Comparison of ENCODE assay signal across 7 cellular contexts in genomic region chr7:152394214-152394613, GRCh38. TPM values are rescaled to one million over a fixed set of nuclear protein-coding genes. Genes with fewer than 3 reads are reported as not detected.
DNase-seq lines count a peak whose midpoint lies in the region; ATAC-seq and TF ChIP-seq lines count a peak whose summit lies in the region.
"Not testable (repeated sequence)": the region's sequence is repeated elsewhere in the genome, so short reads cannot be mapped to it uniquely, and the experiment has no call there.

No MANE protein-coding gene starts in this region.

- H2BK15ac ChIP-seq in mesendoderm (replicated peaks; ENCODE audit: low read depth), result not testable (repeated sequence)

- not testable (repeated sequence) for H3K27me3 Mint-ChIP-seq in activated T-helper 17 cell treated with anti-CD3 and anti-CD28 coated beads, Interleukin-2, amount 50 U/mL, for 72 hours; effector memory CD8-positive, alpha-beta T cell

- H3K23ac ChIP-seq in mesendoderm (ENCODE audit: low read length), result not testable (repeated sequence)

- H3K79me1 ChIP-seq in mesendoderm (ENCODE audit: low read length), result peaks cover 12% of the 10 kb centered on the region

- H3K9me3 ChIP-seq in heart right ventricle, gastrocnemius medialis: not testable (repeated sequence)

- H3K36me3 Mint-ChIP-seq in activated T-helper 17 cell treated with anti-CD3 and anti-CD28 coated beads, Interleukin-2, amount 50 U/mL, for 72 hours (ENCODE audit: low read depth), result not testable (repeated sequence)
- H3K36me3 Mint-ChIP-seq in effector memory CD8-positive, alpha-beta T cell (ENCODE audit: insufficient read depth), result peaks cover 18% of the 10 kb centered on the region

- H3K27me3 ChIP-seq in heart right ventricle; mesendoderm (ENCODE audit: insufficient read depth, low read length, poor library complexity); gastrocnemius medialis: not testable (repeated sequence)

- in situ Hi-C loops in G401 (cut with HindIII; ENCODE audit: low sequenced_read_pairs); gastrocnemius medialis (cut with MboI; ENCODE audit: low sequenced_read_pairs in 4 of 4): not testable (repeated sequence)

- H4K8ac ChIP-seq in mesendoderm (ENCODE audit: low read depth, low read length), result not testable (repeated sequence)

- not testable (repeated sequence) for H4K5ac ChIP-seq in mesendoderm (ENCODE audit: low read length)

- H3K4ac ChIP-seq in mesendoderm (ENCODE audit: low read depth, low read length), result not testable (repeated sequence)

- not testable (repeated sequence) for H3K9ac ChIP-seq in mesendoderm (ENCODE audit: low read length)

- H2BK5ac ChIP-seq in mesendoderm (ENCODE audit: low read length), result not testable (repeated sequence)

- H3K4me3 Mint-ChIP-seq in activated T-helper 17 cell treated with anti-CD3 and anti-CD28 coated beads, Interleukin-2, amount 50 U/mL, for 72 hours; effector memory CD8-positive, alpha-beta T cell: not testable (repeated sequence)

- not testable (repeated sequence) for H2BK120ac ChIP-seq in mesendoderm (ENCODE audit: low read depth, low read length)

- not testable (repeated sequence) for H3K4me3 ChIP-seq in heart right ventricle; mesendoderm (ENCODE audit: low read length); gastrocnemius medialis

- intact Hi-C loops in heart right ventricle (cut with DNase I); gastrocnemius medialis (cut with DNase I; ENCODE audit: low total_unique reads): not testable (repeated sequence)

- peaks cover 27% of the 10 kb centered on the region for H3K4me1 Mint-ChIP-seq in activated T-helper 17 cell treated with anti-CD3 and anti-CD28 coated beads, Interleukin-2, amount 50 U/mL, for 72 hours
- H3K4me1 Mint-ChIP-seq in effector memory CD8-positive, alpha-beta T cell (ENCODE audit: low read depth in 2 of 2), result peaks cover 46 to 59% of the 10 kb centered on the region in 2 donors

- not testable (repeated sequence) for H2AK5ac ChIP-seq in mesendoderm (ENCODE audit: low read length)

- WGBS in heart right ventricle, 2 donors, result 52 to 58% methylated on average over 3 of the region's 3 CpGs
- no CpG with 5 or more reads among the region's 3 CpGs for WGBS in mesendoderm (ENCODE audit: extremely low coverage, insufficient coverage, low lambda C conversion rate)

- H3K79me2 ChIP-seq in mesendoderm (ENCODE audit: control insufficient read depth, insufficient read depth, low read length), result peaks cover 28% of the 10 kb centered on the region

- H3K9me3 Mint-ChIP-seq in activated T-helper 17 cell treated with anti-CD3 and anti-CD28 coated beads, Interleukin-2, amount 50 U/mL, for 72 hours; effector memory CD8-positive, alpha-beta T cell: not testable (repeated sequence)

- not testable (repeated sequence) for H3K4me2 ChIP-seq in mesendoderm (ENCODE audit: low read length)

- TF ChIP-seq CTCF in heart right ventricle (IDR thresholded peaks at IDR 0.05), result peak in 7 of 9 donors; percentile 13 to 62 (median 49)
- TF ChIP-seq CTCF in gastrocnemius medialis (IDR thresholded peaks at IDR 0.05 in 4 of 5, conservative IDR thresholded peaks at IDR 0.05 in 1 of 5), result peak; percentile 38 to 60 (median 48)

- H3K27ac Mint-ChIP-seq in activated T-helper 17 cell treated with anti-CD3 and anti-CD28 coated beads, Interleukin-2, amount 50 U/mL, for 72 hours; effector memory CD8-positive, alpha-beta T cell: not testable (repeated sequence)

- H3K4me1 ChIP-seq in heart right ventricle (peaks cover 0 to 45% (median 18%) of the 10 kb centered on the region in 9 donors), gastrocnemius medialis (peaks cover 42 to 52% of the 10 kb centered on the region in 2 donors)
- H3K4me1 ChIP-seq in mesendoderm (ENCODE audit: control insufficient read depth, low read depth, low read length), result not testable (repeated sequence)

- peak; percentile 35 for DNase-seq in G401 (ENCODE audit: low spot score)
- DNase-seq in NCI-H226, result peak; percentile 23
- not testable (repeated sequence) for DNase-seq in effector memory CD8-positive, alpha-beta T cell; heart right ventricle; gastrocnemius medialis
- peak; percentile 72 for DNase-seq in mesendoderm

- not testable (repeated sequence) for H3K18ac ChIP-seq in mesendoderm (ENCODE audit: low read length)

- TF ChIP-seq POLR2A in gastrocnemius medialis (IDR thresholded peaks at IDR 0.05), result not testable (repeated sequence)

- not testable (repeated sequence) for H3K56ac ChIP-seq in mesendoderm (ENCODE audit: low read length)

- peak; percentile 37 for ATAC-seq in activated T-helper 17 cell treated with anti-CD3 and anti-CD28 coated beads, Interleukin-2, amount 50 U/mL, for 72 hours (replicated peaks)
- peak; percentile 31 for ATAC-seq in effector memory CD8-positive, alpha-beta T cell (replicated peaks)
- ATAC-seq in heart right ventricle, result peak in 7 of 8 donors; percentile 58 to 79 (median 69)
- ATAC-seq in gastrocnemius medialis, result peak; percentile 58 to 76

- H3K27ac ChIP-seq in heart right ventricle; mesendoderm (ENCODE audit: low read depth, low read length); gastrocnemius medialis: not testable (repeated sequence)

- not testable (repeated sequence) for H3K36me3 ChIP-seq in heart right ventricle; mesendoderm (ENCODE audit: control insufficient read depth, insufficient read depth, low read length); gastrocnemius medialis

RNA-seq across cellular contexts. Expression of gene KMT2C, which starts 41.6 kb away (rescaled TPM):
- total RNA-seq in G401 (2014; rRNA removed; shearing (Covaris generic)), result 6.2 and 25.9 TPM in 2 replicates
- total RNA-seq in activated T-helper 17 cell treated with anti-CD3 and anti-CD28 coated beads, Interleukin-2, amount 50 U/mL, for 72 hours, result 100 to 1,000 TPM in 1 of 2 donors, 10 to 100 TPM in 1; 52.1 to 106 TPM
- total RNA-seq in heart right ventricle, result 10 to 100 TPM; 31.3 to 54.3 (median 47.5) TPM
- 10 to 100 TPM in 1 of 2 donors, 1 to 10 TPM in 1; 5.5 to 14.6 TPM for polyA plus RNA-seq in heart right ventricle
- 5.2 TPM for polyA plus RNA-seq in mesendoderm (2013, experiment 1 of 2)
- polyA plus RNA-seq in mesendoderm (2013, experiment 2 of 2), result 5.1 TPM
- 10 to 100 TPM; 44.1 to 67.6 (median 63.9) TPM for total RNA-seq in gastrocnemius medialis
